Comparison of ENCODE assay signal across 23 cellular contexts in the genomic region with DNA sequence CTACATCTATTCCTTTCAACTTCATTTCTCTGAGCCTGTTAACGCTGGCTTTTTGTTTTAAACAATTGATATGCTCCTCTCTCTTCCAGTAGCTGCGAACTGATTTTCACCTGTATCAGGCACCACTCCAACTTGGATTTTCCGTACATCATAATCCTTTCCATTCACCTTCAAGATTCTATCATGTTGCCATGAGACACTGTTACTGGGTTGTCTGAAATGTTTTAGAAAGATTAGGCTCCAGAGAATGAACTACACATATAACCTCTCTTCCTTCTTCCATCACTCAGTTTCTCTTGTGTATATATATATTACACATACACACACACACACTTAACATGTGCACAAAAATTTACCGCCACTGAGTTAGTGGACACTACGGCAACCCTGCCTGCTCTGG. TPM values are rescaled to one million over a fixed set of nuclear protein-coding genes. Genes with fewer than 3 reads are reported as not detected.
"Had no signal": no experiment of that assay in that cellular context is flagged by ENCODE, and none has a peak within 500 bp of the region (broad histone marks: within the 10 kb centered on the region; RNA-seq: fewer than 3 reads in every experiment).

A gene (minus strand): TSS at position 101 of the 400 bp plus-strand sequence. CDS start 141 bp downstream, outside the sequence.

- H3K4me2 ChIP-seq: SK-N-SH had no signal

- H3K9me2 ChIP-seq: SK-N-SH had no signal

- DNase-seq: Karpas-422, KG1, MM.1S, NCI-H1092 treated with DMSO at 0.1 percent for 48 hours, NCI-H1436, NCI-H187, NCI-H2029, NCI-H2081 treated with DMSO at 0.1 percent for 48 hours, NCI-H2171, NCI-H226, NCI-H446, NCI-H510A, NCI-H524 treated with DMSO at 0.1 percent for 48 hours, NCI-H774, RPMI8226, SHP77, SK-N-SH, SW 1271, T-cell had no signal

- FAIRE-seq: RCC 7860 had no signal

- H3K9me3 ChIP-seq: SK-N-SH had no signal

- H3K9ac ChIP-seq: SK-N-SH had no signal

RNA-seq across cellular contexts. Expression of the gene that starts here (rescaled TPM):
- total RNA-seq: HT-29, M059J, SK-MEL-5 had no signal
- polyA plus RNA-seq: SK-N-SH had no signal
